Comparison of ENCODE assay signal across 18 cellular contexts in the genomic region with DNA sequence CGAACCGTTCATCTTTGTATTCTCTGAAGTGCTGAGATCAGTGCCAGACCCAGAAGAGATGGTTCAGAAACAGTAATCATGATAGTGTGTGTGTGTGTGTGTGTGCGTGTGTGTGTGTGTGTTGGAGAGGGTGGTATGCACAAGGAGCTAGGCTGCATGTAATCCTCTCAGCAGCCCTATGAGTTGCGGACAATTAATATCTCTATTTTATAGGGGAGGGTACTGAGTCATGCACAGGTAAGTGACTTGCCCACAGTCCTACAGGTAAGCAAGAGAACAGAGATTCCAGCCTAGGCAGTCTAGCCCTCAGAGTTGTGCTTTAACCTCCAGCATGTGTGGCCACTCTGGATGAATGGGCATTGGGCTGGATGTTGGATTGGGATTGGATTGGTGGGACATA. TPM values are rescaled to one million over a fixed set of nuclear protein-coding genes. Genes with fewer than 3 reads are reported as not detected.
DNase-seq lines count a peak whose midpoint lies in the region; ATAC-seq and TF ChIP-seq lines count a peak whose summit lies in the region.
"Had no signal": no experiment of that assay in that cellular context is flagged by ENCODE, and none has a peak within 500 bp of the region (broad histone marks: within the 10 kb centered on the region; RNA-seq: fewer than 3 reads in every experiment).

No MANE protein-coding gene starts in this region.

- no peaks in the 10 kb centered on the region for H3K4me1 Mint-ChIP-seq in endodermal cell

- H3K9me3 ChIP-seq in Loucy (ENCODE audit: insufficient read depth, low read depth, low read length): no peaks in the 10 kb centered on the region
- no peaks in the 10 kb centered on the region for H3K9me3 ChIP-seq in esophagus muscularis mucosa
- no peaks in the 10 kb centered on the region for H3K9me3 ChIP-seq in vagina
- no peaks in the 10 kb centered on the region for H3K9me3 ChIP-seq in endodermal cell (ENCODE audit: control insufficient read depth, low read length)
- no peaks in the 10 kb centered on the region for H3K9me3 ChIP-seq in A673 (ENCODE audit: low read depth, low read length, poor library complexity, severe bottlenecking)

- 80% methylated on average over 4 of the region's 4 CpGs for WGBS in esophagus muscularis mucosa
- WGBS in endodermal cell (ENCODE audit: insufficient coverage in 1 of 2, insufficient read length in 1 of 2), 2 experiments: 78 to 80% methylated on average over 2 to 4 of the region's 4 CpGs

- intact Hi-C loops in esophagus muscularis mucosa (cut with DNase I): no loop called here
- intact Hi-C loops in vagina (cut with DNase I): no loop called here
- intact Hi-C loops in A673 (cut with micrococcal nuclease; ENCODE audit: unreplicated experiment): no loop called here

- H3K9me3 Mint-ChIP-seq in endodermal cell: no peaks in the 10 kb centered on the region

- H3K4me1 ChIP-seq in Loucy (ENCODE audit: insufficient read depth, low read length, poor library complexity, severe bottlenecking) (peaks cover 62% of the 10 kb centered on the region), esophagus muscularis mucosa (no peaks in the 10 kb centered on the region), vagina (no peaks in the 10 kb centered on the region), endodermal cell (ENCODE audit: control insufficient read depth, insufficient read depth, low read length) (no peaks in the 10 kb centered on the region), A673 (ENCODE audit: insufficient read depth, low read length, poor library complexity, severe bottlenecking) (peaks cover 5% of the 10 kb centered on the region)

- no TSS peak for BruUV-seq in A673 (replicated peaks; lab: Mats Ljungman, UMichigan)

- H4K20me1 ChIP-seq in Loucy (ENCODE audit: insufficient read depth, low read length, poor library complexity, severe bottlenecking): no peaks in the 10 kb centered on the region

- no peak for TF ChIP-seq CTCF in 22Rv1 (IDR thresholded peaks at IDR 0.05)
- TF ChIP-seq CTCF in Loucy (conservative IDR thresholded peaks at IDR 0.05; ENCODE audit: low read length): no peak
- no peak for TF ChIP-seq CTCF in esophagus muscularis mucosa (IDR thresholded peaks at IDR 0.05)
- no peak for TF ChIP-seq CTCF in vagina (IDR thresholded peaks at IDR 0.05)
- no peak for TF ChIP-seq CTCF in endodermal cell (conservative IDR thresholded peaks at IDR 0.05)
- TF ChIP-seq CTCF in A673 (conservative IDR thresholded peaks at IDR 0.05; ENCODE audit: low read depth, low read length): no peak

- H3K4me3 ChIP-seq in Loucy (ENCODE audit: low read length, poor library complexity, severe bottlenecking) (peak overlapping the region; percentile 50), esophagus muscularis mucosa (no peak overlapping the region), vagina (no peak overlapping the region), endodermal cell (ENCODE audit: low read length) (no peak overlapping the region), A673 (ENCODE audit: low read depth, low read length, poor library complexity, severe bottlenecking) (no peak overlapping the region)

- TF ChIP-seq EP300 in esophagus muscularis mucosa (IDR thresholded peaks at IDR 0.05): no peak

- H3K27ac Mint-ChIP-seq in endodermal cell: no peak overlapping the region
- H3K27ac Mint-ChIP-seq: CD14-positive monocyte; CD4-positive, alpha-beta memory T cell had no signal

- peak overlapping the region; percentile 72 for H3K9ac ChIP-seq in Loucy (ENCODE audit: low read depth, low read length, poor library complexity, severe bottlenecking)
- H3K9ac ChIP-seq in endodermal cell (ENCODE audit: extremely low read depth, low read length, poor library complexity, severe bottlenecking): no peak overlapping the region

- CTCF ChIA-PET in A673 (lab: Charles Lee): no interaction called here

- DNase-seq in esophagus muscularis mucosa (ENCODE audit: extremely low spot score) (peak; percentile 81), vagina (ENCODE audit: extremely low spot score in 2 of 2) (peak; percentile 49 to 52), endodermal cell (no peak), A673 (ENCODE audit: low spot score) (no peak)
- DNase-seq: ACHN; AML-193; CD4-positive, alpha-beta memory T cell; GDM1; GOT3; H7 had no signal

- H3K36me3 Mint-ChIP-seq in endodermal cell (ENCODE audit: low read depth): no peaks in the 10 kb centered on the region
- H3K36me3 Mint-ChIP-seq: CD14-positive monocyte, IgD-negative memory B cell had no signal

- no peaks in the 10 kb centered on the region for H3K36me3 ChIP-seq in Loucy (ENCODE audit: insufficient read depth, low read length)
- H3K36me3 ChIP-seq in esophagus muscularis mucosa: no peaks in the 10 kb centered on the region
- no peaks in the 10 kb centered on the region for H3K36me3 ChIP-seq in vagina
- no peaks in the 10 kb centered on the region for H3K36me3 ChIP-seq in endodermal cell (ENCODE audit: control insufficient read depth, insufficient read depth, low read length)
- H3K36me3 ChIP-seq in A673 (ENCODE audit: insufficient read depth, low read length, poor library complexity, severe bottlenecking): no peaks in the 10 kb centered on the region

- POLR2A ChIA-PET in A673 (lab: Charles Lee; ENCODE audit: low non-redundant PET): no interaction called here

- no peaks in the 10 kb centered on the region for H3K79me2 ChIP-seq in Loucy (ENCODE audit: insufficient read depth, low read length)

- peak overlapping the region; percentile 49; the same call in 1 of the 2 replicates for H3K27ac ChIP-seq in 22Rv1
- no peak overlapping the region for H3K27ac ChIP-seq in esophagus muscularis mucosa (replicated peaks in 1 of 4)
- no peak overlapping the region for H3K27ac ChIP-seq in vagina
- H3K27ac ChIP-seq in endodermal cell (ENCODE audit: low read depth, low read length): no peak overlapping the region
- H3K27ac ChIP-seq in A673 (ENCODE audit: low read depth, low read length, poor library complexity, severe bottlenecking): no peak overlapping the region

- no peak for ATAC-seq in GM21528 (IDR thresholded peaks at IDR 0.05; ENCODE audit: low FRiP score, unreplicated experiment)
- ATAC-seq: HepG2 had no signal

- peaks cover 26% of the 10 kb centered on the region for H3F3A ChIP-seq in Loucy (ENCODE audit: low read depth)

- H3K27me3 ChIP-seq in Loucy (ENCODE audit: insufficient read depth, low read length, poor library complexity, severe bottlenecking): no peaks in the 10 kb centered on the region
- H3K27me3 ChIP-seq in esophagus muscularis mucosa: peaks cover 0 to 4% (median 0%) of the 10 kb centered on the region in 4 donors
- no peaks in the 10 kb centered on the region for H3K27me3 ChIP-seq in vagina
- peaks cover 10% of the 10 kb centered on the region for H3K27me3 ChIP-seq in endodermal cell (ENCODE audit: control insufficient read depth, insufficient read depth, low read length, poor library complexity, severe bottlenecking)
- peaks cover 3% of the 10 kb centered on the region for H3K27me3 ChIP-seq in A673 (replicated peaks; ENCODE audit: insufficient read depth, low read depth, low read length, poor library complexity)

- H3K4me3 Mint-ChIP-seq in endodermal cell: no peak overlapping the region
- H3K4me3 Mint-ChIP-seq: CD14-positive monocyte; CD4-positive, alpha-beta memory T cell; IgD-negative memory B cell had no signal

- TF ChIP-seq POLR2A in esophagus muscularis mucosa (IDR thresholded peaks at IDR 0.05; ENCODE audit: low read depth) (no peak), vagina (IDR thresholded peaks at IDR 0.05) (no peak)

- no peaks in the 10 kb centered on the region for H3K9me2 ChIP-seq in Loucy (replicated peaks; ENCODE audit: low read depth, low read length)

- peak overlapping the region; percentile 75 for H3K4me2 ChIP-seq in Loucy (ENCODE audit: low read depth, low read length, poor library complexity, severe bottlenecking)

- H2AFZ ChIP-seq in Loucy (ENCODE audit: low read length): no peak overlapping the region

- H3K27me3 Mint-ChIP-seq in endodermal cell (ENCODE audit: insufficient read depth): no peaks in the 10 kb centered on the region

RNA-seq across cellular contexts. Expression of a gene that starts 27.9 kb away (rescaled TPM):
- under 1 TPM in 1 of 4 donors, not detected in 3; 0.99 TPM for total RNA-seq in esophagus muscularis mucosa
- total RNA-seq in vagina: not detected
- 1 to 10 TPM in 1 of 2 donors, under 1 TPM in 1; 0.53 to 1.8 TPM for total RNA-seq in endodermal cell
- polyA plus RNA-seq in endodermal cell (2013, experiment 1 of 2): not detected
- polyA plus RNA-seq in endodermal cell (2013, experiment 2 of 2): not detected
- not detected in 2 replicates for total RNA-seq in A673 (2021)
- total RNA-seq: A172; CD4-positive, alpha-beta memory T cell; H7; HepG2 had no signal
- polyA plus RNA-seq: BJ, HepG2 had no signal

RNA-seq across cellular contexts. Expression of a gene that starts 55.6 kb away (rescaled TPM):
- total RNA-seq in esophagus muscularis mucosa (not detected), vagina (not detected), endodermal cell (under 1 TPM; 0.62 to 0.95 TPM), A673 (2021) (0.83 and 1.1 TPM in 2 replicates)
- polyA plus RNA-seq in endodermal cell (2013, experiment 1 of 2): 0.57 TPM
- polyA plus RNA-seq in endodermal cell (2013, experiment 2 of 2): not detected
- total RNA-seq: A172; CD4-positive, alpha-beta memory T cell; HepG2 had no signal
- polyA plus RNA-seq: BJ; CD14-positive monocyte; CD4-positive, alpha-beta memory T cell; HepG2; IgD-negative memory B cell had no signal

Comparison
In these comparisons a context has a peak if more than half of its experiments do, and no peak if none do; other contexts are left out.
1. DNase-seq: peak in esophagus muscularis mucosa (single experiment) and vagina (2 of 2); none in endodermal cell (single experiment) and A673 (single experiment).